ENCODE assay signal across 2 cellular contexts in the genomic region with DNA sequence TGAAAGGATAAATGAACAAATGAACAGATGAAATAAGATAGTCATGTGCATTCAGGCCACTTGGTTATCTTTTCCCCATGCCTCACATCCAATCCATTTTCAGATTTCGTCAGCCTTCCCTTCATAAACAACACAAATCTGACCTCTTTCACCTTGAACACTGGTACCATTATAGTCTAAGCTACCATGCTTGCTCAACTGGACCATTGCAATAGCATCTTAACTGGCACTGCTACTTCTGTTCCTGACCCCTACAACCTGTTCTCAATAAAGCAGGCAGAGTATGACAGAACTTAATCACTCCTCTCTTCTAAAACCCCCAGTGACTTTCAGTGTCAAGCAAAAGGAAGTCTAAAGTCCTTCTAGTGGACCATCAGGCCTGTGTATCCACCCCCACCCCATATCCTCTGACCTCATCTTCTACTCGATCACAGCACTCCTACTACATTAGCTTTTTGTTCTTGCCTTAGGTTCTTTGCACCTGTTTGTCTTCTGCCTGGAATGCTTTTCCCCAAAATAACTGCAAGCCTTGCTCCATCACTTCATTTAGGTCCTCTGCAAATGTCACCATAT.
TF ChIP-seq lines count a peak whose summit lies in the region.

No MANE protein-coding gene starts in this region.

TF ChIP-seq in HepG2, 621 proteins besides CTCF, POLR2A, EP300 and RAD21:
- TF ChIP-seq ZFP41 (CRISPR knock-in tag; IDR thresholded peaks at IDR 0.05; ENCODE audit: borderline replicate concordance) (no peak), NR2F1 (CRISPR knock-in tag; IDR thresholded peaks at IDR 0.05) (peak in 1 of 2 experiments; percentile 37; a peak in 1 of 4 replicates), ATF7 (IDR thresholded peaks at IDR 0.05) (0 out of 2 replicates have a peak, but pooled peaks have one; percentile 9), ATF7 (CRISPR knock-in tag; IDR thresholded peaks at IDR 0.05) (no peak), ZNF644 (CRISPR knock-in tag; IDR thresholded peaks at IDR 0.05; ENCODE audit: low read depth) (peak; percentile 67), HMG20B (CRISPR knock-in tag; conservative IDR thresholded peaks at IDR 0.05) (no peak), BCL3 (CRISPR knock-in tag; IDR thresholded peaks at IDR 0.05) (no peak)
- TF ChIP-seq, protein P1, sequence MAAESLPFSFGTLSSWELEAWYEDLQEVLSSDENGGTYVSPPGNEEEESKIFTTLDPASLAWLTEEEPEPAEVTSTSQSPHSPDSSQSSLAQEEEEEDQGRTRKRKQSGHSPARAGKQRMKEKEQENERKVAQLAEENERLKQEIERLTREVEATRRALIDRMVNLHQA (CRISPR knock-in tag; IDR thresholded peaks at IDR 0.05), result no peak

TF ChIP-seq in GM12878, 131 proteins besides CTCF, POLR2A, EP300 and RAD21:
- peak; percentile 13; the same call in 1 of the 2 replicates for TF ChIP-seq ATF7 (IDR thresholded peaks at IDR 0.05; ENCODE audit: low read depth)
- no peak for TF ChIP-seq CHD1 (IDR thresholded peaks at IDR 0.05; ENCODE audit: low read depth, low read length)
- TF ChIP-seq SMAD5 (IDR thresholded peaks at IDR 0.05; ENCODE audit: low read depth), result no peak
- TF ChIP-seq ETV6 (conservative IDR thresholded peaks at IDR 0.05 in 1 of 2, IDR thresholded peaks at IDR 0.05 in 1 of 2; ENCODE audit: borderline replicate concordance in 1 of 2, low read depth in 1 of 2), result no peak
